ENCODE assay signal across 8 cellular contexts in the genomic region with DNA sequence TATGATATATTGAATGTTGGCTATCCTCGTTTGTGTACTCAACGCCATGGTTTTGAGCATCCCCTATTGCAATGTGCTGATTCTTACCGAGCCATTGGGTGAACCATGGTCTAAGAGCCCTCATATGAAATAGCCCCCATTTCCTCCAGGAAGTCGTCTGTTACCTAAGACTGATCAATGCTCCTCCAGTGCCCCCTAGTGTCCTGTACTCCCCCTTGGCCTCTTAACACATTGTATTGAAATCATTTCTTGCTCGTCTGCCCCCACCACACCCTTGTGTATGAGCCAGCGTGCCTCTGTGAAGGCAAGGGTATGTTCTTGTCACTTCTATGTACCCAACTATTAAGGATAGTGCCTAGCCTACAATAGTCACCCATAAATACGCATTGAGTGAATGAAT. TPM values are rescaled to one million over a fixed set of nuclear protein-coding genes. Genes with fewer than 3 reads are reported as not detected.
DNase-seq lines count a peak whose midpoint lies in the region; ATAC-seq and TF ChIP-seq lines count a peak whose summit lies in the region.

No MANE protein-coding gene starts in this region.

- H3K4ac ChIP-seq in trophoblast cell (ENCODE audit: low read depth, low read length) = no peak overlapping the region

- H3K4me1 ChIP-seq in cardiac muscle cell (ENCODE audit: low read depth) (no peaks in the 10 kb centered on the region), heart right ventricle (no peaks in the 10 kb centered on the region), trophoblast cell (ENCODE audit: control insufficient read depth in 1 of 2, insufficient read depth in 2 of 2, low read length in 2 of 2) (no peaks in the 10 kb centered on the region)

- H4K8ac ChIP-seq in trophoblast cell (ENCODE audit: low read depth, low read length) = no peak overlapping the region

- peak; percentile 56 for TF ChIP-seq CTCF in cardiac muscle cell (IDR thresholded peaks at IDR 0.05; ENCODE audit: low read depth, low read length)
- peak in 4 of 9 donors; percentile 11 to 42 (median 29) for TF ChIP-seq CTCF in heart right ventricle (IDR thresholded peaks at IDR 0.05)
- peak; percentile 77 for TF ChIP-seq CTCF in epithelial cell of proximal tubule (conservative IDR thresholded peaks at IDR 0.05; ENCODE audit: low read depth, low read length)

- no peak overlapping the region for H3K18ac ChIP-seq in trophoblast cell (ENCODE audit: low read length)

- H3K36me3 ChIP-seq in cardiac muscle cell (no peaks in the 10 kb centered on the region), heart right ventricle (no peaks in the 10 kb centered on the region), trophoblast cell (ENCODE audit: control insufficient read depth in 1 of 2, insufficient read depth in 2 of 2, low read length in 2 of 2) (no peaks in the 10 kb centered on the region)

- 19 to 24% methylated on average over 7 of the region's 7 CpGs for WGBS in heart right ventricle, 2 donors
- no CpG with 5 or more reads among the region's 7 CpGs for WGBS in trophoblast cell (ENCODE audit: extremely low coverage, insufficient coverage, insufficient read length)

- no peak overlapping the region for H3K9ac ChIP-seq in trophoblast cell (ENCODE audit: low read length)

- intact Hi-C loops in heart right ventricle (cut with DNase I) = no loop called here
- intact Hi-C loops in posterior vena cava (cut with DNase I) = no loop called here

- H3K23ac ChIP-seq in trophoblast cell (ENCODE audit: low read length) = no peak overlapping the region

- no peak overlapping the region for H2AK5ac ChIP-seq in trophoblast cell (ENCODE audit: low read length)

- no peak overlapping the region for H3K4me2 ChIP-seq in trophoblast cell (ENCODE audit: low read length)

- no peak overlapping the region for H2BK120ac ChIP-seq in trophoblast cell (ENCODE audit: insufficient read depth, low read length, poor library complexity)

- H4K91ac ChIP-seq in trophoblast cell (ENCODE audit: low read depth, low read length) = no peak overlapping the region

- H3K27me3 Mint-ChIP-seq in activated CD4-positive, alpha-beta T cell treated with anti-CD3 and anti-CD28 coated beads, Interleukin-2, amount 10 ng/mL, durations not matched to agents 7 days and 5 days = peaks cover under 1% of the 10 kb centered on the region

- no peak overlapping the region for H3K4me3 ChIP-seq in cardiac muscle cell
- no peak overlapping the region for H3K4me3 ChIP-seq in heart right ventricle
- H3K4me3 ChIP-seq in epithelial cell of proximal tubule (ENCODE audit: low read depth, low read length) = no peak overlapping the region
- H3K4me3 ChIP-seq in trophoblast cell (ENCODE audit: low read depth, low read length) = no peak overlapping the region

- no peaks in the 10 kb centered on the region for H3K27me3 ChIP-seq in cardiac muscle cell
- peaks cover 0 to 51% (median 15%) of the 10 kb centered on the region in 7 donors for H3K27me3 ChIP-seq in heart right ventricle
- H3K27me3 ChIP-seq in trophoblast cell (ENCODE audit: insufficient read depth, low read length) = no peaks in the 10 kb centered on the region

- no peak overlapping the region for H3K14ac ChIP-seq in trophoblast cell (ENCODE audit: low read length)

- H3K36me3 Mint-ChIP-seq in activated CD4-positive, alpha-beta T cell treated with anti-CD3 and anti-CD28 coated beads, Interleukin-2, amount 10 ng/mL, durations not matched to agents 7 days and 5 days (ENCODE audit: low read depth) = no peaks in the 10 kb centered on the region

- H3K79me1 ChIP-seq in trophoblast cell (ENCODE audit: low read length) = no peaks in the 10 kb centered on the region

- no peak overlapping the region for H3K4me3 Mint-ChIP-seq in activated CD4-positive, alpha-beta T cell treated with anti-CD3 and anti-CD28 coated beads, Interleukin-2, amount 10 ng/mL, durations not matched to agents 7 days and 5 days

- no peak overlapping the region for H2BK5ac ChIP-seq in trophoblast cell (ENCODE audit: low read depth, low read length, poor library complexity)

- no peaks in the 10 kb centered on the region for H3K4me1 Mint-ChIP-seq in activated CD4-positive, alpha-beta T cell treated with anti-CD3 and anti-CD28 coated beads, Interleukin-2, amount 10 ng/mL, durations not matched to agents 7 days and 5 days

- no peak overlapping the region for H2BK12ac ChIP-seq in trophoblast cell (ENCODE audit: low read length)

- no peaks in the 10 kb centered on the region for H3K79me2 ChIP-seq in trophoblast cell (ENCODE audit: control insufficient read depth, insufficient read depth, low read length, poor library complexity)

- DNase-seq in cardiac muscle cell (ENCODE audit: low read depth in 1 of 2, low spot score in 1 of 2) = peak; percentile 60 to 69
- no peak for DNase-seq in heart right ventricle
- peak; percentile 56 for DNase-seq in NCI-H2227 treated with DMSO at 0.1 percent for 48 hours (lab: John Stamatoyannopoulos, UW)
- DNase-seq in activated CD4-positive, alpha-beta T cell treated with anti-CD3 and anti-CD28 coated beads, Interleukin-2, amount 10 ng/mL, durations not matched to agents 7 days and 5 days = peak; percentile 62
- no peak for DNase-seq in epithelial cell of proximal tubule (ENCODE audit: low read depth)
- DNase-seq in trophoblast cell = peak; percentile 19 to 46
- DNase-seq in posterior vena cava (ENCODE audit: low spot score) = no peak

- POLR2A ChIA-PET in activated CD4-positive, alpha-beta T cell treated with anti-CD3 and anti-CD28 coated beads, Interleukin-2, amount 10 ng/mL, durations not matched to agents 7 days and 5 days (lab: Charles Lee) = no interaction called here

- H3K9me3 Mint-ChIP-seq in activated CD4-positive, alpha-beta T cell treated with anti-CD3 and anti-CD28 coated beads, Interleukin-2, amount 10 ng/mL, durations not matched to agents 7 days and 5 days = no peaks in the 10 kb centered on the region

- no peaks in the 10 kb centered on the region for H3K9me3 ChIP-seq in cardiac muscle cell (ENCODE audit: low read depth)
- H3K9me3 ChIP-seq in heart right ventricle = no peaks in the 10 kb centered on the region
- H3K9me3 ChIP-seq in trophoblast cell (ENCODE audit: insufficient read depth, low read depth, low read length) = no peaks in the 10 kb centered on the region

- no peak overlapping the region for H3K27ac Mint-ChIP-seq in activated CD4-positive, alpha-beta T cell treated with anti-CD3 and anti-CD28 coated beads, Interleukin-2, amount 10 ng/mL, durations not matched to agents 7 days and 5 days

- H4K12ac ChIP-seq in trophoblast cell (ENCODE audit: low read depth, low read length) = no peak overlapping the region

- no peak overlapping the region for H3K27ac ChIP-seq in cardiac muscle cell
- no peak overlapping the region for H3K27ac ChIP-seq in heart right ventricle
- H3K27ac ChIP-seq in trophoblast cell (ENCODE audit: low read depth, low read length) = no peak overlapping the region

- no peak overlapping the region for H2AFZ ChIP-seq in trophoblast cell (ENCODE audit: insufficient read depth, low read length, poor library complexity)

- ATAC-seq in heart right ventricle = no peak
- ATAC-seq in HG02852 (IDR thresholded peaks at IDR 0.05; ENCODE audit: unreplicated experiment) = peak; percentile 56

- CTCF ChIA-PET in activated CD4-positive, alpha-beta T cell treated with anti-CD3 and anti-CD28 coated beads, Interleukin-2, amount 10 ng/mL, durations not matched to agents 7 days and 5 days (lab: Charles Lee) = interaction anchor here (2.2 kb wide), 1 partner anchor 12 kb away, joined by 5 read pairs; no protein-coding TSS in a partner anchor

RNA-seq across cellular contexts. Expression of a gene that starts 11.2 kb away (rescaled TPM):
- 7.1 and 8.6 TPM in 2 replicates for total RNA-seq in cardiac muscle cell
- 16.8 and 20.2 TPM in 2 replicates for polyA plus RNA-seq in cardiac muscle cell
- total RNA-seq in heart right ventricle = 1 to 10 TPM; 2.4 to 7.9 (median 5.0) TPM
- polyA plus RNA-seq in heart right ventricle = 1 to 10 TPM; 2.4 to 4.4 TPM
- 10 to 100 TPM; 15.2 to 18.4 TPM for total RNA-seq in activated CD4-positive, alpha-beta T cell treated with anti-CD3 and anti-CD28 coated beads, Interleukin-2, amount 10 ng/mL, durations not matched to agents 7 days and 5 days
- 9.2 and 11.9 TPM in 2 replicates for total RNA-seq in epithelial cell of proximal tubule
- 23.3 and 24.1 TPM in 2 replicates for polyA plus RNA-seq in trophoblast cell (2013)
- total RNA-seq in posterior vena cava = 10 to 100 TPM; 18.6 to 19.7 TPM

Comparison
In these comparisons a context has a peak if more than half of its experiments do, and no peak if none do; other contexts are left out.
1. DNase-seq: peak in cardiac muscle cell (2 of 2), NCI-H2227 treated with DMSO at 0.1 percent for 48 hours (single experiment), activated CD4-positive, alpha-beta T cell treated with anti-CD3 and anti-CD28 coated beads, Interleukin-2, amount 10 ng/mL, durations not matched to agents 7 days and 5 days (single experiment) and trophoblast cell (2 of 2); none in heart right ventricle (0 of 2), epithelial cell of proximal tubule (single experiment) and posterior vena cava (single experiment).